In the genomic region with DNA sequence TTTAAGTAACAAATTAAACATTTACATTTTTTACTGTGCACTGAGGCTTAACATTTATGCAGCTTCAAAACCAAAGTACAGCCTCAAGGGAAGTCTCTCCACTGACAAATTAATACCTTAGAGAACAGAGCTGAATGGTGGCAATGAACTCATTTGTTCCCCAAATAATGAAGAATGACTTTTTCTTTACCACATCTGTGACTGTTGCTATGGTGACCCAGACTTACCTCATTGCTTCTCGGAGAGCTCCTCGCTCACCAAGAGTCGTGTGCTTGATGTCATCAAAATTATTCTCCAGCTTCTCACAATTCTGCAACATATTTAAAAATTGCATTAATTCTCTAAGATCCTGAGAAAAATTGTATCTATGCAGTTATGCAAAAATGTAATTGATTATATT, we compare ENCODE assay signal across 2 cellular contexts.
TF ChIP-seq lines count a peak whose summit lies in the region.

No MANE protein-coding gene starts in this region.

TF ChIP-seq in IMR-90, 13 proteins besides CTCF, POLR2A, EP300 and RAD21:
- TF ChIP-seq BHLHE40 (IDR thresholded peaks at IDR 0.05; ENCODE audit: low read depth, low read length) (no peak), MAFK (IDR thresholded peaks at IDR 0.05; ENCODE audit: low read depth, low read length) (no peak)
TF ChIP-seq in IMR-90: peak in this region for 0.

TF ChIP-seq in GM12878, 131 proteins besides CTCF, POLR2A, EP300 and RAD21:
- TF ChIP-seq ZNF24 (IDR thresholded peaks at IDR 0.05) (peak; percentile 96), IKZF1 (conservative IDR thresholded peaks at IDR 0.05) (no peak), ZSCAN29 (IDR thresholded peaks at IDR 0.05) (no peak), MEF2B (IDR thresholded peaks at IDR 0.05; ENCODE audit: partially characterized antibody, poor library complexity, severe bottlenecking) (peak; percentile 79), TCF12 (IDR thresholded peaks at IDR 0.05; ENCODE audit: low read depth, low read length) (no peak), BMI1 (IDR thresholded peaks at IDR 0.05; ENCODE audit: borderline replicate concordance) (peak; percentile 96), SPI1 (IDR thresholded peaks at IDR 0.05; ENCODE audit: borderline replicate concordance, insufficient read depth, low read depth, low read length) (no peak), ETV6 (conservative IDR thresholded peaks at IDR 0.05 in 1 of 2, IDR thresholded peaks at IDR 0.05 in 1 of 2; ENCODE audit: borderline replicate concordance in 1 of 2, low read depth in 1 of 2) (no peak), RUNX3 (IDR thresholded peaks at IDR 0.05; ENCODE audit: low read length) (peak; percentile 47; the same call in 1 of the 2 replicates), BHLHE40 (IDR thresholded peaks at IDR 0.05; ENCODE audit: borderline replicate concordance in 1 of 2, low read depth in 2 of 2, low read length in 1 of 2) (peak in 1 of 2 experiments; percentile 26; a peak in 1 of 4 replicates), SMAD5 (IDR thresholded peaks at IDR 0.05; ENCODE audit: low read depth) (no peak), ATF7 (IDR thresholded peaks at IDR 0.05; ENCODE audit: low read depth) (peak; percentile 94), CREB1 (IDR thresholded peaks at IDR 0.05; ENCODE audit: low read depth) (peak; percentile 80), NBN (IDR thresholded peaks at IDR 0.05) (peak; percentile 37; the same call in 1 of the 2 replicates), SIN3A (IDR thresholded peaks at IDR 0.05; ENCODE audit: low read depth, low read length) (no peak), IRF4 (IDR thresholded peaks at IDR 0.05; ENCODE audit: low read depth, low read length) (no peak), ZNF384 (IDR thresholded peaks at IDR 0.05; ENCODE audit: borderline replicate concordance, low read depth, low read length) (no peak), CREM (IDR thresholded peaks at IDR 0.05; ENCODE audit: low read depth) (peak; percentile 64), MTA2 (IDR thresholded peaks at IDR 0.05; ENCODE audit: low read depth) (peak; percentile 92)
- TF ChIP-seq, protein P1, sequence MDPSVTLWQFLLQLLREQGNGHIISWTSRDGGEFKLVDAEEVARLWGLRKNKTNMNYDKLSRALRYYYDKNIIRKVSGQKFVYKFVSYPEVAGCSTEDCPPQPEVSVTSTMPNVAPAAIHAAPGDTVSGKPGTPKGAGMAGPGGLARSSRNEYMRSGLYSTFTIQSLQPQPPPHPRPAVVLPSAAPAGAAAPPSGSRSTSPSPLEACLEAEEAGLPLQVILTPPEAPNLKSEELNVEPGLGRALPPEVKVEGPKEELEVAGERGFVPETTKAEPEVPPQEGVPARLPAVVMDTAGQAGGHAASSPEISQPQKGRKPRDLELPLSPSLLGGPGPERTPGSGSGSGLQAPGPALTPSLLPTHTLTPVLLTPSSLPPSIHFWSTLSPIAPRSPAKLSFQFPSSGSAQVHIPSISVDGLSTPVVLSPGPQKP (IDR thresholded peaks at IDR 0.05; ENCODE audit: low read depth, low read length) = no peak
- TF ChIP-seq, protein P2, sequence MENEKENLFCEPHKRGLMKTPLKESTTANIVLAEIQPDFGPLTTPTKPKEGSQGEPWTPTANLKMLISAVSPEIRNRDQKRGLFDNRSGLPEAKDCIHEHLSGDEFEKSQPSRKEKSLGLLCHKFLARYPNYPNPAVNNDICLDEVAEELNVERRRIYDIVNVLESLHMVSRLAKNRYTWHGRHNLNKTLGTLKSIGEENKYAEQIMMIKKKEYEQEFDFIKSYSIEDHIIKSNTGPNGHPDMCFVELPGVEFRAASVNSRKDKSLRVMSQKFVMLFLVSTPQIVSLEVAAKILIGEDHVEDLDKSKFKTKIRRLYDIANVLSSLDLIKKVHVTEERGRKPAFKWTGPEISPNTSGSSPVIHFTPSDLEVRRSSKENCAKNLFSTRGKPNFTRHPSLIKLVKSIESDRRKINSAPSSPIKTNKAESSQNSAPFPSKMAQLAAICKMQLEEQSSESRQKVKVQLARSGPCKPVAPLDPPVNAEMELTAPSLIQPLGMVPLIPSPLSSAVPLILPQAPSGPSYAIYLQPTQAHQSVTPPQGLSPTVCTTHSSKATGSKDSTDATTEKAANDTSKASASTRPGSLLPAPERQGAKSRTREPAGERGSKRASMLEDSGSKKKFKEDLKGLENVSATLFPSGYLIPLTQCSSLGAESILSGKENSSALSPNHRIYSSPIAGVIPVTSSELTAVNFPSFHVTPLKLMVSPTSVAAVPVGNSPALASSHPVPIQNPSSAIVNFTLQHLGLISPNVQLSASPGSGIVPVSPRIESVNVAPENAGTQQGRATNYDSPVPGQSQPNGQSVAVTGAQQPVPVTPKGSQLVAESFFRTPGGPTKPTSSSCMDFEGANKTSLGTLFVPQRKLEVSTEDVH (IDR thresholded peaks at IDR 0.05; ENCODE audit: low read depth, partially characterized antibody) = no peak
- TF ChIP-seq, protein P3, sequence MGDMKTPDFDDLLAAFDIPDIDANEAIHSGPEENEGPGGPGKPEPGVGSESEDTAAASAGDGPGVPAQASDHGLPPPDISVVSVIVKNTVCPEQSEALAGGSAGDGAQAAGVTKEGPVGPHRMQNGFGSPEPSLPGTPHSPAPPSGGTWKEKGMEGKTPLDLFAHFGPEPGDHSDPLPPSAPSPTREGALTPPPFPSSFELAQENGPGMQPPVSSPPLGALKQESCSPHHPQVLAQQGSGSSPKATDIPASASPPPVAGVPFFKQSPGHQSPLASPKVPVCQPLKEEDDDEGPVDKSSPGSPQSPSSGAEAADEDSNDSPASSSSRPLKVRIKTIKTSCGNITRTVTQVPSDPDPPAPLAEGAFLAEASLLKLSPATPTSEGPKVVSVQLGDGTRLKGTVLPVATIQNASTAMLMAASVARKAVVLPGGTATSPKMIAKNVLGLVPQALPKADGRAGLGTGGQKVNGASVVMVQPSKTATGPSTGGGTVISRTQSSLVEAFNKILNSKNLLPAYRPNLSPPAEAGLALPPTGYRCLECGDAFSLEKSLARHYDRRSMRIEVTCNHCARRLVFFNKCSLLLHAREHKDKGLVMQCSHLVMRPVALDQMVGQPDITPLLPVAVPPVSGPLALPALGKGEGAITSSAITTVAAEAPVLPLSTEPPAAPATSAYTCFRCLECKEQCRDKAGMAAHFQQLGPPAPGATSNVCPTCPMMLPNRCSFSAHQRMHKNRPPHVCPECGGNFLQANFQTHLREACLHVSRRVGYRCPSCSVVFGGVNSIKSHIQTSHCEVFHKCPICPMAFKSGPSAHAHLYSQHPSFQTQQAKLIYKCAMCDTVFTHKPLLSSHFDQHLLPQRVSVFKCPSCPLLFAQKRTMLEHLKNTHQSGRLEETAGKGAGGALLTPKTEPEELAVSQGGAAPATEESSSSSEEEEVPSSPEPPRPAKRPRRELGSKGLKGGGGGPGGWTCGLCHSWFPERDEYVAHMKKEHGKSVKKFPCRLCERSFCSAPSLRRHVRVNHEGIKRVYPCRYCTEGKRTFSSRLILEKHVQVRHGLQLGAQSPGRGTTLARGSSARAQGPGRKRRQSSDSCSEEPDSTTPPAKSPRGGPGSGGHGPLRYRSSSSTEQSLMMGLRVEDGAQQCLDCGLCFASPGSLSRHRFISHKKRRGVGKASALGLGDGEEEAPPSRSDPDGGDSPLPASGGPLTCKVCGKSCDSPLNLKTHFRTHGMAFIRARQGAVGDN (IDR thresholded peaks at IDR 0.05) = no peak
- TF ChIP-seq, protein P4, sequence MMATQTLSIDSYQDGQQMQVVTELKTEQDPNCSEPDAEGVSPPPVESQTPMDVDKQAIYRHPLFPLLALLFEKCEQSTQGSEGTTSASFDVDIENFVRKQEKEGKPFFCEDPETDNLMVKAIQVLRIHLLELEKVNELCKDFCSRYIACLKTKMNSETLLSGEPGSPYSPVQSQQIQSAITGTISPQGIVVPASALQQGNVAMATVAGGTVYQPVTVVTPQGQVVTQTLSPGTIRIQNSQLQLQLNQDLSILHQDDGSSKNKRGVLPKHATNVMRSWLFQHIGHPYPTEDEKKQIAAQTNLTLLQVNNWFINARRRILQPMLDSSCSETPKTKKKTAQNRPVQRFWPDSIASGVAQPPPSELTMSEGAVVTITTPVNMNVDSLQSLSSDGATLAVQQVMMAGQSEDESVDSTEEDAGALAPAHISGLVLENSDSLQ (IDR thresholded peaks at IDR 0.05) = peak; percentile 74
